ENCODE assay signal across 9 cellular contexts in the genomic region with DNA sequence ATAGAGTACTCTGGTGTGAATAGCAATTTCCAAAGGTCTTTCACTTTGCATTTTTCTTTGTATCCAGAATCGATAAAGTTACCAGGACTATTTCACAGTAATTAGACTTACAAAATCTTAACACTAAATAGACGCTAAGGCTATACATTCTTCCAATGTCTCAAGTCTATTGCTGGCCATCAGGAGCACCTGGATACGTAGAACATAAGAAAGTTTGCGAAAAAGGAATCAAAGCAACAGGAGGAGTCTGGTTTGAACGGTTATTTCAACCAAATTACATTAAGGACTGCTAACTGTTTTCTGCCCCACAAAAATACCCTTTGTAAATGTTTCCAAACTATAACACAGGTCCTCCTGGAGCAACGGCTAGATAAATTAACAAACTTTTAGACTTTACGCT. TPM values are rescaled to one million over a fixed set of nuclear protein-coding genes. Genes with fewer than 3 reads are reported as not detected.
A peak's percentile ranks its signal among the peaks of the same experiment; 100 is the strongest.
DNase-seq lines count a peak whose midpoint lies in the region; ATAC-seq, FAIRE-seq and TF ChIP-seq lines count a peak whose summit lies in the region.
"Had no signal": no experiment of that assay in that cellular context is flagged by ENCODE, and none has a peak within 500 bp of the region (broad histone marks: within the 10 kb centered on the region; RNA-seq: fewer than 3 reads in every experiment).

No MANE protein-coding gene starts in this region.

- H2AK5ac ChIP-seq in mesendoderm (ENCODE audit: low read length), result no peak overlapping the region

- H3K4me3 ChIP-seq in right atrium auricular region (peak overlapping the region; percentile 53 to 81), astrocyte (ENCODE audit: insufficient read depth, low read depth, low read length) (peak overlapping the region; percentile 74), mesendoderm (ENCODE audit: low read length) (no peak overlapping the region), vagina (peak overlapping the region in 1 of 2 donors; percentile 74)
- H3K4me3 ChIP-seq: lung had no signal

- H3K23ac ChIP-seq in mesendoderm (ENCODE audit: low read length), result no peak overlapping the region

- H3K36me3 ChIP-seq in right atrium auricular region (peaks cover 14% of the 10 kb centered on the region), astrocyte (ENCODE audit: insufficient read depth, low read length) (peaks cover 7% of the 10 kb centered on the region), mesendoderm (ENCODE audit: control insufficient read depth, insufficient read depth, low read length) (no peaks in the 10 kb centered on the region), vagina (peaks cover 0 to 9% of the 10 kb centered on the region in 2 donors)

- H3K56ac ChIP-seq in mesendoderm (ENCODE audit: low read length), result peak overlapping the region; percentile 86

- TF ChIP-seq POLR2A in vagina (IDR thresholded peaks at IDR 0.05), result no peak

- H3K4ac ChIP-seq in mesendoderm (ENCODE audit: low read depth, low read length), result no peak overlapping the region

- DNase-seq in right atrium auricular region (ENCODE audit: low spot score) (no peak), cardiac septum (ENCODE audit: low spot score) (no peak), astrocyte (ENCODE audit: low read depth) (no peak), mesendoderm (no peak), vagina (ENCODE audit: extremely low spot score in 2 of 2) (no peak), nucleus accumbens (lab: John Stamatoyannopoulos, UW) (no peak), COLO668 (lab: John Stamatoyannopoulos, UW; ENCODE audit: unreplicated experiment) (no peak)

- H3K36me3 Mint-ChIP-seq in astrocyte (ENCODE audit: low read depth, unreplicated experiment), result peaks cover 2% of the 10 kb centered on the region

- peaks cover 29% of the 10 kb centered on the region for H4K20me1 ChIP-seq in astrocyte (ENCODE audit: insufficient read depth, low read length)

- H3K27ac ChIP-seq in right atrium auricular region, result peak overlapping the region; percentile 97 to 100
- peak overlapping the region; percentile 98 for H3K27ac ChIP-seq in astrocyte (ENCODE audit: low read depth, low read length)
- no peak overlapping the region for H3K27ac ChIP-seq in mesendoderm (ENCODE audit: low read depth, low read length)
- peak overlapping the region; percentile 100 for H3K27ac ChIP-seq in vagina

- H2AFZ ChIP-seq in astrocyte (ENCODE audit: low read depth, low read length), result no peak overlapping the region

- H4K8ac ChIP-seq in mesendoderm (ENCODE audit: low read depth, low read length), result peak overlapping the region; percentile 56

- H3K18ac ChIP-seq in mesendoderm (ENCODE audit: low read length), result no peak overlapping the region

- peak overlapping the region; percentile 95 for H3K4me2 ChIP-seq in astrocyte (ENCODE audit: low read length)
- H3K4me2 ChIP-seq in mesendoderm (ENCODE audit: low read length), result peak overlapping the region; percentile 28

- no peaks in the 10 kb centered on the region for H3K79me1 ChIP-seq in mesendoderm (ENCODE audit: low read length)

- H3K4me1 ChIP-seq in right atrium auricular region, result peaks cover 0 to 38% of the 10 kb centered on the region in 2 donors
- H3K4me1 ChIP-seq in astrocyte (ENCODE audit: insufficient read depth, low read length), result peaks cover 21% of the 10 kb centered on the region
- H3K4me1 ChIP-seq in mesendoderm (ENCODE audit: control insufficient read depth, low read depth, low read length), result no peaks in the 10 kb centered on the region
- peaks cover 42% of the 10 kb centered on the region for H3K4me1 ChIP-seq in vagina

- no peak overlapping the region for H2BK120ac ChIP-seq in mesendoderm (ENCODE audit: low read depth, low read length)

- no peaks in the 10 kb centered on the region for H3K9me3 Mint-ChIP-seq in astrocyte (ENCODE audit: unreplicated experiment)

- WGBS in mesendoderm (ENCODE audit: extremely low coverage, insufficient coverage, low lambda C conversion rate), result no CpG with 5 or more reads among the region's 7 CpGs

- H4K5ac ChIP-seq in mesendoderm (ENCODE audit: low read length), result no peak overlapping the region

- H3K9ac ChIP-seq in astrocyte (ENCODE audit: low read length), result peak overlapping the region; percentile 98
- peak overlapping the region; percentile 75 for H3K9ac ChIP-seq in mesendoderm (ENCODE audit: low read length)

- H3K79me2 ChIP-seq in astrocyte (ENCODE audit: insufficient read depth, low read length) (peaks cover 49% of the 10 kb centered on the region), mesendoderm (ENCODE audit: control insufficient read depth, insufficient read depth, low read length) (peaks cover 28% of the 10 kb centered on the region)

- H2BK5ac ChIP-seq in mesendoderm (ENCODE audit: low read length), result no peak overlapping the region

- H3K27me3 ChIP-seq in right atrium auricular region, result no peaks in the 10 kb centered on the region
- no peaks in the 10 kb centered on the region for H3K27me3 ChIP-seq in astrocyte (ENCODE audit: insufficient read depth, low read length)
- no peaks in the 10 kb centered on the region for H3K27me3 ChIP-seq in mesendoderm (ENCODE audit: insufficient read depth, low read length, poor library complexity)
- H3K27me3 ChIP-seq in vagina, result no peaks in the 10 kb centered on the region

- peaks cover 17% of the 10 kb centered on the region for H3K4me1 Mint-ChIP-seq in astrocyte (ENCODE audit: low read depth, unreplicated experiment)

- H3K9me3 ChIP-seq in right atrium auricular region (no peaks in the 10 kb centered on the region), astrocyte (ENCODE audit: insufficient read depth, low read depth, low read length) (no peaks in the 10 kb centered on the region), vagina (no peaks in the 10 kb centered on the region)

- TF ChIP-seq CTCF in right atrium auricular region (IDR thresholded peaks at IDR 0.05) (no peak), astrocyte (IDR thresholded peaks at IDR 0.05; ENCODE audit: insufficient read depth, low read depth, low read length) (no peak), vagina (IDR thresholded peaks at IDR 0.05) (no peak)

- peak overlapping the region; percentile 100 for H3K27ac Mint-ChIP-seq in astrocyte (ENCODE audit: unreplicated experiment)

- intact Hi-C loops in cardiac septum (cut with DNase I) (no loop called here), vagina (cut with DNase I) (no loop called here)

- no peak for FAIRE-seq in astrocyte (lab: Jason Lieb, UNC)

- H3K27me3 Mint-ChIP-seq in astrocyte (ENCODE audit: low read depth, unreplicated experiment), result no peaks in the 10 kb centered on the region

- no peak for ATAC-seq in GM21723 (IDR thresholded peaks at IDR 0.05; ENCODE audit: unreplicated experiment)

- H3K4me3 Mint-ChIP-seq in astrocyte (ENCODE audit: unreplicated experiment), result peak overlapping the region; percentile 93

- no peak overlapping the region for H2BK15ac ChIP-seq in mesendoderm (replicated peaks; ENCODE audit: low read depth)

RNA-seq across cellular contexts. Expression of a gene that starts 1.4 kb away (rescaled TPM):
- total RNA-seq in right atrium auricular region, result 10 to 100 TPM; 24.1 to 28.1 TPM
- 95.7 TPM for total RNA-seq in cardiac septum
- 147 and 184 TPM in 2 replicates for total RNA-seq in astrocyte
- polyA plus RNA-seq in mesendoderm (2013, experiment 1 of 2), result 641 TPM
- 604 TPM for polyA plus RNA-seq in mesendoderm (2013, experiment 2 of 2)
- 77.8 TPM for total RNA-seq in vagina

RNA-seq across cellular contexts. Expression of a gene that starts 53.4 kb away (rescaled TPM):
- total RNA-seq in right atrium auricular region, result 10 to 100 TPM; 68.2 to 84.1 TPM
- 66.5 TPM for total RNA-seq in cardiac septum
- 81.0 and 83.3 TPM in 2 replicates for total RNA-seq in astrocyte
- polyA plus RNA-seq in mesendoderm (2013, experiment 1 of 2), result 33.0 TPM
- 35.1 TPM for polyA plus RNA-seq in mesendoderm (2013, experiment 2 of 2)
- total RNA-seq in vagina, result 147 TPM
